ENCODE assay signal across 1 cellular context in the genomic region with DNA sequence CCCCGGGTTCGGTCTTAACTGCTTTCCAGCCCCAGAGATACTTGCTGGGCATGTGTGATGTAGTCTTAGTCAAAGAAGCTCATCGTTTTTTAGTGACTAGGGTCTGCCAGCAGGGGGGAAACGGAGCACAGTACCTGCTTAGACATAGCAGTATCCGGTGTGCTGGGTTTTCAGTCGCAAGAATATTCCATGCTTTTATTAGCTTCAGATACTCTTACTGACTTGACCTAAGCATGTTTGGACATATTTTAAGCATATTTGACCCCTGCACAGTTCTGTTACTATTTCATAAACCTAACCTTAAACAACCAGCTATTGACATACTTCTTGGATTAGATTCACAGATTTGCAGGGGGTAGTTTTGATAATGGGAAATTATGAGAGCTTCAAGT.
TF ChIP-seq lines count a peak whose summit lies in the region.

No MANE protein-coding gene starts in this region.

TF ChIP-seq in HCT116, 20 proteins besides CTCF, POLR2A, EP300 and RAD21 (continued from another document):
- no peak for TF ChIP-seq EZH2phosphoT487 (IDR thresholded peaks at IDR 0.05; ENCODE audit: borderline replicate concordance)
